11 cellular contexts compared by ENCODE assay signal in genomic region chr5:131496400-131496713, GRCh38.
DNase-seq lines count a peak whose midpoint lies in the region; ATAC-seq and TF ChIP-seq lines count a peak whose summit lies in the region.
"Had no signal": no experiment of that assay in that cellular context is flagged by ENCODE, and none has a peak within 500 bp of the region (broad histone marks: within the 10 kb centered on the region; RNA-seq: fewer than 3 reads in every experiment).

No MANE protein-coding gene starts in this region.

- no peaks in the 10 kb centered on the region for H3K27me3 Mint-ChIP-seq in activated T-cell treated with anti-CD3 and anti-CD28 coated beads, Interleukin-2, amount 50 U/mL, for 4 hours (ENCODE audit: low read depth)

- no peak overlapping the region for H3K4me3 Mint-ChIP-seq in activated T-cell treated with anti-CD3 and anti-CD28 coated beads, Interleukin-2, amount 50 U/mL, for 4 hours

- no peaks in the 10 kb centered on the region for H3K9me2 ChIP-seq in Karpas-422 (replicated peaks; ENCODE audit: insufficient read depth, low read length)

- peaks cover 11% of the 10 kb centered on the region; the same call in 1 of the 2 replicates for H3K4me1 ChIP-seq in Karpas-422 (ENCODE audit: low read length)
- peaks cover 0 to 19% (median 7%) of the 10 kb centered on the region in 6 donors for H3K4me1 ChIP-seq in spleen
- H3K4me1 ChIP-seq in body of pancreas = peaks cover 8% of the 10 kb centered on the region

- H3K9ac ChIP-seq in Karpas-422 (ENCODE audit: low read length) = no peak overlapping the region

- TF ChIP-seq POLR2A in spleen (IDR thresholded peaks at IDR 0.05) (no peak), body of pancreas (IDR thresholded peaks at IDR 0.05) (no peak)

- H3K36me3 Mint-ChIP-seq in activated T-cell treated with anti-CD3 and anti-CD28 coated beads, Interleukin-2, amount 50 U/mL, for 4 hours (ENCODE audit: insufficient read depth) = peaks cover 53% of the 10 kb centered on the region

- H3K27ac ChIP-seq in Karpas-422 (ENCODE audit: low read length) (no peak overlapping the region), spleen (no peak overlapping the region), body of pancreas (no peak overlapping the region)

- intact Hi-C loops in spleen (cut with DNase I; ENCODE audit: low total_unique reads) = no loop called here
- intact Hi-C loops in body of pancreas (cut with DNase I) = no loop called here

- H4K20me1 ChIP-seq in Karpas-422 (ENCODE audit: insufficient read depth, low read depth, low read length) = no peaks in the 10 kb centered on the region

- H3K4me1 Mint-ChIP-seq in activated T-cell treated with anti-CD3 and anti-CD28 coated beads, Interleukin-2, amount 50 U/mL, for 4 hours (ENCODE audit: low read depth) = peaks cover 16% of the 10 kb centered on the region

- no peaks in the 10 kb centered on the region for H3K9me3 Mint-ChIP-seq in activated T-cell treated with anti-CD3 and anti-CD28 coated beads, Interleukin-2, amount 50 U/mL, for 4 hours

- peaks cover 66% of the 10 kb centered on the region for H3K36me3 ChIP-seq in Karpas-422 (ENCODE audit: insufficient read depth, low read length)
- peaks cover 0 to 100% (median 48%) of the 10 kb centered on the region in 6 donors for H3K36me3 ChIP-seq in spleen
- H3K36me3 ChIP-seq in body of pancreas (replicated peaks in 1 of 2; ENCODE audit: insufficient read depth in 1 of 2, low read depth in 2 of 2) = no peaks in the 10 kb centered on the region

- TF ChIP-seq CTCF in spleen (IDR thresholded peaks at IDR 0.05 in 8 of 11, conservative IDR thresholded peaks at IDR 0.05 in 3 of 11) (peak in 6 of 11 experiments; percentile 15 to 35 (median 29)), body of pancreas (IDR thresholded peaks at IDR 0.05) (peak in 1 of 7 experiments; percentile 20)

- ATAC-seq in activated T-cell treated with anti-CD3 and anti-CD28 coated beads, Interleukin-2, amount 50 U/mL, for 4 hours = peak; percentile 57 to 61
- ATAC-seq in GM21786 (IDR thresholded peaks at IDR 0.05; ENCODE audit: unreplicated experiment) (peak; percentile 97), body of pancreas (no peak)
- ATAC-seq: K562 had no signal

- H3K79me2 ChIP-seq in Karpas-422 (ENCODE audit: low read length) = peaks cover 21% of the 10 kb centered on the region

- H3K4me3 ChIP-seq in Karpas-422 (ENCODE audit: low read length) = no peak overlapping the region
- no peak overlapping the region for H3K4me3 ChIP-seq in spleen
- no peak overlapping the region for H3K4me3 ChIP-seq in body of pancreas
- H3K4me3 ChIP-seq: K562 had no signal

- H3K27me3 ChIP-seq in Karpas-422 (ENCODE audit: low read length) (no peaks in the 10 kb centered on the region), spleen (replicated peaks in 1 of 7) (no peaks in the 10 kb centered on the region), body of pancreas (no peaks in the 10 kb centered on the region)

- no peak overlapping the region for H2AFZ ChIP-seq in Karpas-422 (ENCODE audit: low read length)

- WGBS in spleen, 5 donors = 64 to 83% (median 68%) methylated on average over 1 of the region's 1 CpG
- WGBS in body of pancreas, 2 donors = 77 to 96% methylated on average over 1 of the region's 1 CpG

- no peak for DNase-seq in activated T-cell treated with anti-CD3 and anti-CD28 coated beads, Interleukin-2, amount 50 U/mL, for 4 hours
- DNase-seq in activated T-cell treated with anti-CD3 and anti-CD28 coated beads, Interleukin-2, amount 50 U/mL, for 48 hours = no peak
- peak; percentile 51 for DNase-seq in Karpas-422
- no peak for DNase-seq in spleen
- no peak for DNase-seq in NCI-H187 (lab: John Stamatoyannopoulos, UW)
- no peak for DNase-seq in body of pancreas
- no peak for DNase-seq in mesenteric fat pad (ENCODE audit: low spot score)
- DNase-seq: AML-193, dermis blood vessel endothelial cell had no signal

- no peaks in the 10 kb centered on the region for H3K9me3 ChIP-seq in Karpas-422 (ENCODE audit: low read length)
- no peaks in the 10 kb centered on the region for H3K9me3 ChIP-seq in spleen
- H3K9me3 ChIP-seq in body of pancreas = no peaks in the 10 kb centered on the region

- no peak overlapping the region for H3K4me2 ChIP-seq in Karpas-422 (ENCODE audit: low read depth, low read length, poor library complexity, severe bottlenecking)
